1 cellular context compared by ENCODE assay signal in genomic region chr4:99078931-99079624, GRCh38.
TF ChIP-seq lines count a peak whose summit lies in the region.

No MANE protein-coding gene starts in this region.

TF ChIP-seq in H1, 55 proteins besides CTCF, POLR2A, EP300 and RAD21:
- no peak for TF ChIP-seq GABPA (IDR thresholded peaks at IDR 0.05; ENCODE audit: borderline replicate concordance, insufficient read depth, low read length)
- no peak for TF ChIP-seq BRCA1 (IDR thresholded peaks at IDR 0.05; ENCODE audit: low read depth, low read length)
- TF ChIP-seq RFX5 (IDR thresholded peaks at IDR 0.05; ENCODE audit: borderline replicate concordance, low read depth, low read length) = no peak
- no peak for TF ChIP-seq HDAC6 (IDR thresholded peaks at IDR 0.05; ENCODE audit: low read depth, low read length)
- 0 out of 2 replicates have a peak, but pooled peaks have one; percentile 1 for TF ChIP-seq MAFK (IDR thresholded peaks at IDR 0.05; ENCODE audit: low read depth, low read length)
- no peak for TF ChIP-seq SAP30 (IDR thresholded peaks at IDR 0.05; ENCODE audit: insufficient read depth, insufficient replicate concordance, low read length)
- no peak for TF ChIP-seq POU5F1 (IDR thresholded peaks at IDR 0.05; ENCODE audit: low read depth, low read length)
